14 cellular contexts compared by ENCODE assay signal in the genomic region with DNA sequence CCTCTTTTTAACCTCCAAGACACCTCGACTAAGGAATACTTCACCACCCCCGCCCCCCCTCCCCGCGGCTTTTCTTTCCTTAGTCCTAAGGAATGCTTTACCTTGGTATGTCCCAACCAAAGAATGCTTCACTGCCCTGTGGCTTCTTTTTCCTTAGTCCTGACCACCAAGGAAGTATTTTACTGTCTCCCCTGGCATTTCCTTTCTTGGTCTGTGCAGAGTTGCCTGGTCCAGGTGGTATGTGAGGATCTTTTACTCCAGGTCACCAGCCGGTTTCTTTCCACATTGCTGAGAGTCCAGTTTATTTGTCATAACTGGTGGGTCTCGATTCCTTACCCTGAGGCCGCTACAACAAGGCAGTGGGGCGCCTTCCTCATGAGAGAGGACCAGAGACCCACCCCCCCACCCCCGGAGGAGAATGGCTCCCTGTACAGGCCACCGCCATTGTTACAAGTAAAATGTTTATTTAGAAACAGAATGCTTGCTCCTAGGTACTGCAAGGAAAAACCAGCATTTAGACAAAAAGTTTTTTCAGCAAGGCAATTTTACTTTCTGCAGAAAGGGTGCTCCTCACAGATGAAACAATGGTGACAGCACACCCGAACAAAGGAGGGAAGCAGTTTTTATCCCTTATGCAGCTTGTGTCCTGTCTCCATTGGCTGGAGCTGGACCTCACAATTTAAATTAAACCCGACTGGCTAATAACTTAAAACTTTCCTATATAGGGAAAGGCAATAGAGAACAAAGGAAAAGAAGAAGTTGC. TPM values are rescaled to one million over a fixed set of nuclear protein-coding genes. Genes with fewer than 3 reads are reported as not detected.
"Had no signal": no experiment of that assay in that cellular context is flagged by ENCODE, and none has a peak within 500 bp of the region (broad histone marks: within the 10 kb centered on the region; RNA-seq: fewer than 3 reads in every experiment).

No MANE protein-coding gene starts in this region.

- H3K27me3 ChIP-seq: esophagus muscularis mucosa, ovary had no signal

- H3K4me3 ChIP-seq: esophagus muscularis mucosa, ovary, thoracic aorta had no signal

- FAIRE-seq: endometrium had no signal

- H3K36me3 ChIP-seq: ovary had no signal

- DNase-seq: activated CD4-positive, alpha-beta T cell treated with anti-CD3 and anti-CD28 coated beads, Interleukin-2, amount 50 U/mL, for 4 hours; activated CD4-positive, CD25-positive, alpha-beta regulatory T cell treated with anti-CD3 and anti-CD28 coated beads, Interleukin-2, amount 50 U/mL, for 72 hours; activated naive CD4-positive, alpha-beta T cell treated with anti-CD3 and anti-CD28 coated beads, Interleukin-2, amount 50 U/mL, for 16 hours; mesenchymal stem cell; ovary; stimulated activated CD4-positive, alpha-beta T cell treated with anti-CD3 and anti-CD28 coated beads, Interleukin-12 subunit alpha, Interleukin-12 subunit beta, amount 100 ng/mL, for 4 hours; stimulated activated CD4-positive, alpha-beta T cell treated with anti-CD3 and anti-CD28 coated beads, Interleukin-2, amount 100 ng/mL, for 24 hours; T-helper 9 cell had no signal

- H3K27ac ChIP-seq: esophagus muscularis mucosa, ovary, thoracic aorta had no signal

- H3K27ac Mint-ChIP-seq: activated T-helper 2 cell treated with anti-CD3 and anti-CD28 coated beads, Interferon-gamma antibody, Interleukin-2, Interleukin-4, amounts not matched to agents 10 μg/mL and 5 μg/mL and 100 μg/mL, durations not matched to agents 14 hours and 24 hours and 36 hours had no signal

RNA-seq across cellular contexts. Expression of a gene that starts 51.1 kb away (rescaled TPM):
- total RNA-seq: glomerular endothelial cell had no signal
- polyA plus RNA-seq: neural cell had no signal
